ENCODE assay signal across 23 cellular contexts in genomic region chr2:38107738-38108410, GRCh38. TPM values are rescaled to one million over a fixed set of nuclear protein-coding genes. Genes with fewer than 3 reads are reported as not detected.
DNase-seq lines count a peak whose midpoint lies in the region; ATAC-seq and TF ChIP-seq lines count a peak whose summit lies in the region.
"Had no signal": no experiment of that assay in that cellular context is flagged by ENCODE, and none has a peak within 500 bp of the region (broad histone marks: within the 10 kb centered on the region; RNA-seq: fewer than 3 reads in every experiment).

No MANE protein-coding gene starts in this region.

- H3K4me1 Mint-ChIP-seq in WTC11 (peaks cover 39% of the 10 kb centered on the region), type B pancreatic cell (ENCODE audit: unreplicated experiment) (peaks cover 54% of the 10 kb centered on the region)
- H3K4me1 Mint-ChIP-seq: naive B cell had no signal

- H3K27me3 ChIP-seq in HUES64 (ENCODE audit: insufficient read depth, low read length) (no peaks in the 10 kb centered on the region), left ventricle myocardium inferior (ENCODE audit: low read depth) (no peaks in the 10 kb centered on the region)
- H3K27me3 ChIP-seq: brain microvascular endothelial cell, heart right ventricle, pancreas, sigmoid colon, suprapubic skin had no signal

- peaks cover 33% of the 10 kb centered on the region for H3K4me1 ChIP-seq in HUES64 (ENCODE audit: insufficient read depth, low read length)
- peaks cover 22% of the 10 kb centered on the region for H3K4me1 ChIP-seq in left ventricle myocardium inferior

- peaks cover 2% of the 10 kb centered on the region; the same call in 1 of the 2 replicates for H3K9me3 ChIP-seq in HUES64 (ENCODE audit: insufficient read depth, low read depth, low read length)
- peaks cover 21% of the 10 kb centered on the region for H3K9me3 ChIP-seq in left ventricle myocardium inferior (replicated peaks)
- H3K9me3 ChIP-seq: pancreas, sigmoid colon, suprapubic skin had no signal

- H3K4me3 ChIP-seq in HUES64 (ENCODE audit: low read length) (no peak overlapping the region), left ventricle myocardium inferior (no peak overlapping the region)
- H3K4me3 ChIP-seq: heart right ventricle, lung, pancreas, sigmoid colon, suprapubic skin had no signal

- peak overlapping the region; percentile 77 for H3K27ac Mint-ChIP-seq in WTC11
- H3K27ac Mint-ChIP-seq in type B pancreatic cell: peak overlapping the region; percentile 91

- POLR2A ChIA-PET in WTC11 (lab: Charles Lee): interaction anchor here (2.6 kb wide), 1 partner anchor 31 kb away, joined by 5 read pairs; no protein-coding TSS in a partner anchor

- H3K9me3 Mint-ChIP-seq in WTC11 (peaks cover 25% of the 10 kb centered on the region), type B pancreatic cell (peaks cover 20% of the 10 kb centered on the region)

- WGBS in HUES64: 35% methylated on average over 17 of the region's 17 CpGs

- H3K27me3 Mint-ChIP-seq in WTC11 (ENCODE audit: low read depth) (peaks cover 4% of the 10 kb centered on the region), type B pancreatic cell (no peaks in the 10 kb centered on the region)

- H3K36me3 Mint-ChIP-seq in WTC11 (peaks cover 8% of the 10 kb centered on the region; the same call in 1 of the 2 replicates), type B pancreatic cell (peaks cover 17% of the 10 kb centered on the region)

- CTCF ChIA-PET in WTC11 (lab: Charles Lee): interaction anchor here (1.4 to 3.3 kb wide), 4 partner anchors 10 to 230 kb away, joined by 3 to 39 read pairs (median 7); partner anchors contain the start of gene CYP1B1

- ATAC-seq in WTC11: peak; percentile 67
- ATAC-seq: pancreas, Right ventricle myocardium inferior had no signal

- no peak for TF ChIP-seq CTCF in WTC11 (IDR thresholded peaks at IDR 0.05)
- no peak for TF ChIP-seq CTCF in type B pancreatic cell (conservative IDR thresholded peaks at IDR 0.05)
- no peak for TF ChIP-seq CTCF in left ventricle myocardium inferior (IDR thresholded peaks at IDR 0.05; ENCODE audit: borderline replicate concordance)

- H3K27ac ChIP-seq in HUES64 (ENCODE audit: low read depth, low read length): peak overlapping the region; percentile 92; the same call in 1 of the 2 replicates
- H3K27ac ChIP-seq in left ventricle myocardium inferior (replicated peaks): no peak overlapping the region

- H3K9ac ChIP-seq in HUES64 (ENCODE audit: low read depth, low read length): peak overlapping the region; percentile 61

- DNase-seq in WTC11 (ENCODE audit: low spot score) (no peak), islet precursor cell (peak; percentile 68), type B pancreatic cell (ENCODE audit: extremely low spot score, unreplicated experiment) (no peak), H4 (ENCODE audit: low spot score) (no peak), left ventricle myocardium inferior (no peak)
- DNase-seq in activated CD4-positive, alpha-beta T cell treated with anti-CD3 and anti-CD28 coated beads for 1 hour: no peak
- DNase-seq: activated CD4-positive, alpha-beta T cell treated with anti-CD3 and anti-CD28 coated beads for 48 hours; brain microvascular endothelial cell; cortex of kidney; DMS 273 treated with DMSO at 0.1 percent for 48 hours; GDM1; heart right ventricle; naive B cell; NCI-H1105; NCI-H510A; pancreas; sigmoid colon; T-helper 1 cell had no signal

- intact Hi-C loops in left ventricle myocardium inferior (cut with micrococcal nuclease): no loop called here

- H3K4me3 Mint-ChIP-seq in WTC11 (no peak overlapping the region), type B pancreatic cell (peak overlapping the region; percentile 13)
- H3K4me3 Mint-ChIP-seq: naive B cell had no signal

- H3K36me3 ChIP-seq in HUES64 (ENCODE audit: insufficient read depth, low read length): no peaks in the 10 kb centered on the region
- no peaks in the 10 kb centered on the region for H3K36me3 ChIP-seq in left ventricle myocardium inferior
- H3K36me3 ChIP-seq: brain microvascular endothelial cell, heart right ventricle, pancreas, sigmoid colon, suprapubic skin had no signal

TF ChIP-seq in WTC11, 78 proteins besides CTCF, POLR2A, EP300 and RAD21 (continues in another document):
- TF ChIP-seq ESRRA (CRISPR knock-in tag; IDR thresholded peaks at IDR 0.05; ENCODE audit: borderline replicate concordance) (no peak), E2F1 (CRISPR knock-in tag; IDR thresholded peaks at IDR 0.05) (no peak), ETV6 (CRISPR knock-in tag; IDR thresholded peaks at IDR 0.05) (no peak), KAT7 (CRISPR knock-in tag; IDR thresholded peaks at IDR 0.05; ENCODE audit: borderline replicate concordance) (no peak), ATF2 (CRISPR knock-in tag; IDR thresholded peaks at IDR 0.05; ENCODE audit: borderline replicate concordance, low read depth) (no peak), ZNF138 (CRISPR knock-in tag; conservative IDR thresholded peaks at IDR 0.05) (no peak), PREB (CRISPR knock-in tag; IDR thresholded peaks at IDR 0.05; ENCODE audit: borderline replicate concordance) (no peak), MYBL2 (CRISPR knock-in tag; IDR thresholded peaks at IDR 0.05) (no peak), JUN (CRISPR knock-in tag; IDR thresholded peaks at IDR 0.05) (no peak), HMGXB4 (CRISPR knock-in tag; IDR thresholded peaks at IDR 0.05) (no peak), SMAD4 (CRISPR knock-in tag; IDR thresholded peaks at IDR 0.05) (no peak), NFE2L1 (CRISPR knock-in tag; IDR thresholded peaks at IDR 0.05) (no peak), TP53 (CRISPR knock-in tag; IDR thresholded peaks at IDR 0.05) (no peak), TEAD4 (CRISPR knock-in tag; IDR thresholded peaks at IDR 0.05) (no peak), NR3C1 (CRISPR knock-in tag; conservative IDR thresholded peaks at IDR 0.05; ENCODE audit: low read depth) (no peak)

RNA-seq across cellular contexts. Expression of gene CYP1B1, which starts 31.9 kb away (rescaled TPM):
- polyA plus RNA-seq in HUES64 (2013, experiment 1 of 2): 2.9 TPM
- 3.2 TPM for polyA plus RNA-seq in HUES64 (2013, experiment 2 of 2)
- 2.9 to 4.2 TPM (median 4.1 TPM) in 3 replicates for total RNA-seq in WTC11 (2021)
- total RNA-seq in type B pancreatic cell (ENCODE audit: low replicate concordance): 176 and 360 TPM in 2 replicates
- 16.3 and 29.9 TPM in 2 replicates for total RNA-seq in H4 (2014; rRNA removed; shearing (Covaris generic))
- 17.7 TPM for total RNA-seq in left ventricle myocardium inferior
- total RNA-seq: HT1080 had no signal
